27 cellular contexts compared by ENCODE assay signal in genomic region chr5:119048246-119048645, GRCh38.
"Had no signal": no experiment of that assay in that cellular context is flagged by ENCODE, and none has a peak within 500 bp of the region (broad histone marks: within the 10 kb centered on the region; RNA-seq: fewer than 3 reads in every experiment).

No MANE protein-coding gene starts in this region.

- H3K9me3 Mint-ChIP-seq: activated CD4-positive, alpha-beta memory T cell treated with anti-CD3 and anti-CD28 coated beads, Interleukin-2, amount 10 ng/mL, durations not matched to agents 7 days and 5 days; activated CD4-positive, alpha-beta T cell treated with anti-CD3 and anti-CD28 coated beads, Interleukin-2, amount 10 ng/mL, durations not matched to agents 7 days and 5 days; activated naive CD4-positive, alpha-beta T cell treated with anti-CD3 and anti-CD28 coated beads, Interleukin-2, amount 10 ng/mL, durations not matched to agents 7 days and 5 days; activated naive CD4-positive, alpha-beta T cell treated with anti-CD3 and anti-CD28 coated beads, Interleukin-2, amount 50 U/mL, for 72 hours; activated naive CD8-positive, alpha-beta T cell treated with anti-CD3 and anti-CD28 coated beads, Interleukin-2, amount 10 ng/mL, durations not matched to agents 7 days and 5 days; activated T-cell treated with anti-CD3 and anti-CD28 coated beads, Interleukin-2, amount 50 U/mL, for 24 hours; activated T-cell treated with anti-CD3 and anti-CD28 coated beads, Interleukin-2, amount 50 U/mL, for 72 hours; central memory CD8-positive, alpha-beta T cell; endodermal cell; WTC11 had no signal

- ATAC-seq: activated naive CD4-positive, alpha-beta T cell treated with anti-CD3 and anti-CD28 coated beads, Interleukin-2, amount 50 U/mL, for 72 hours; activated T-cell treated with anti-CD3 and anti-CD28 coated beads, Interleukin-2, amount 50 U/mL, for 72 hours; esophagus mucosa; T-helper 17 cell; WTC11 had no signal

- H3K4me1 Mint-ChIP-seq: activated CD4-positive, alpha-beta memory T cell treated with anti-CD3 and anti-CD28 coated beads, Interleukin-2, amount 10 ng/mL, durations not matched to agents 7 days and 5 days; activated CD4-positive, alpha-beta T cell treated with anti-CD3 and anti-CD28 coated beads, Interleukin-2, amount 10 ng/mL, durations not matched to agents 7 days and 5 days; activated naive CD4-positive, alpha-beta T cell treated with anti-CD3 and anti-CD28 coated beads, Interleukin-2, amount 10 ng/mL, durations not matched to agents 7 days and 5 days; central memory CD8-positive, alpha-beta T cell; T-helper 17 cell had no signal

- DNase-seq: activated CD4-positive, alpha-beta memory T cell treated with anti-CD3 and anti-CD28 coated beads, Interleukin-2, amount 10 ng/mL, durations not matched to agents 7 days and 5 days; activated CD4-positive, alpha-beta T cell treated with anti-CD3 and anti-CD28 coated beads for 1 hour; activated CD4-positive, alpha-beta T cell treated with anti-CD3 and anti-CD28 coated beads for 4 hours; activated CD4-positive, alpha-beta T cell treated with anti-CD3 and anti-CD28 coated beads, Interleukin-2, amount 10 ng/mL, durations not matched to agents 7 days and 5 days; activated CD4-positive, alpha-beta T cell treated with anti-CD3 and anti-CD28 coated beads, Interleukin-2, amount 50 U/mL, for 4 hours; activated CD8-positive, alpha-beta memory T cell treated with anti-CD3 and anti-CD28 coated beads, Interleukin-2, amount 50 U/mL, for 48 hours; activated gamma-delta T cell; activated naive CD4-positive, alpha-beta T cell; activated naive CD4-positive, alpha-beta T cell treated with anti-CD3 and anti-CD28 coated beads, Interleukin-2, amount 10 ng/mL, durations not matched to agents 7 days and 5 days; activated naive CD8-positive, alpha-beta T cell treated with anti-CD3 and anti-CD28 coated beads, Interleukin-2, amount 10 ng/mL, durations not matched to agents 7 days and 5 days; activated T-cell treated with anti-CD3 and anti-CD28 coated beads for 4 hours; activated T-cell treated with anti-CD3 and anti-CD28 coated beads, Interleukin-2, amount 50 U/mL, for 24 hours; activated T-cell treated with anti-CD3 and anti-CD28 coated beads, Interleukin-2, amount 50 U/mL, for 72 hours; amniotic stem cell; anterior cingulate cortex; brain microvascular endothelial cell; cortex of kidney; dermis blood vessel endothelial cell; effector CD8-positive, alpha-beta T cell; endodermal cell; foreskin fibroblast; T-helper 1 cell; T-helper 17 cell had no signal

- H3K27ac ChIP-seq: brain microvascular endothelial cell had no signal

- H3K27me3 Mint-ChIP-seq: activated T-cell treated with anti-CD3 and anti-CD28 coated beads, Interleukin-2, amount 50 U/mL, for 24 hours; central memory CD8-positive, alpha-beta T cell; T-helper 17 cell had no signal

- H3K27ac Mint-ChIP-seq: activated CD4-positive, alpha-beta memory T cell treated with anti-CD3 and anti-CD28 coated beads, Interleukin-2, amount 10 ng/mL, durations not matched to agents 7 days and 5 days; activated CD4-positive, alpha-beta T cell treated with anti-CD3 and anti-CD28 coated beads, Interleukin-2, amount 10 ng/mL, durations not matched to agents 7 days and 5 days; activated naive CD4-positive, alpha-beta T cell treated with anti-CD3 and anti-CD28 coated beads, Interleukin-2, amount 10 ng/mL, durations not matched to agents 7 days and 5 days; activated naive CD4-positive, alpha-beta T cell treated with anti-CD3 and anti-CD28 coated beads, Interleukin-2, amount 50 U/mL, for 72 hours; activated naive CD8-positive, alpha-beta T cell treated with anti-CD3 and anti-CD28 coated beads, Interleukin-2, amount 10 ng/mL, durations not matched to agents 7 days and 5 days; activated T-cell treated with anti-CD3 and anti-CD28 coated beads, Interleukin-2, amount 50 U/mL, for 24 hours; activated T-cell treated with anti-CD3 and anti-CD28 coated beads, Interleukin-2, amount 50 U/mL, for 72 hours; endodermal cell; T-helper 17 cell; WTC11 had no signal

- H3K36me3 Mint-ChIP-seq: activated naive CD4-positive, alpha-beta T cell treated with anti-CD3 and anti-CD28 coated beads, Interleukin-2, amount 10 ng/mL, durations not matched to agents 7 days and 5 days; activated naive CD4-positive, alpha-beta T cell treated with anti-CD3 and anti-CD28 coated beads, Interleukin-2, amount 50 U/mL, for 72 hours; activated naive CD8-positive, alpha-beta T cell treated with anti-CD3 and anti-CD28 coated beads, Interleukin-2, amount 10 ng/mL, durations not matched to agents 7 days and 5 days; WTC11 had no signal

- H3K36me3 ChIP-seq: brain microvascular endothelial cell had no signal

- H3K27me3 ChIP-seq: brain microvascular endothelial cell had no signal

- H3K4me3 Mint-ChIP-seq: activated CD4-positive, alpha-beta memory T cell treated with anti-CD3 and anti-CD28 coated beads, Interleukin-2, amount 10 ng/mL, durations not matched to agents 7 days and 5 days; activated CD4-positive, alpha-beta T cell treated with anti-CD3 and anti-CD28 coated beads, Interleukin-2, amount 10 ng/mL, durations not matched to agents 7 days and 5 days; activated naive CD4-positive, alpha-beta T cell treated with anti-CD3 and anti-CD28 coated beads, Interleukin-2, amount 10 ng/mL, durations not matched to agents 7 days and 5 days; activated naive CD8-positive, alpha-beta T cell treated with anti-CD3 and anti-CD28 coated beads, Interleukin-2, amount 10 ng/mL, durations not matched to agents 7 days and 5 days; activated T-cell treated with anti-CD3 and anti-CD28 coated beads, Interleukin-2, amount 50 U/mL, for 24 hours; activated T-cell treated with anti-CD3 and anti-CD28 coated beads, Interleukin-2, amount 50 U/mL, for 72 hours; central memory CD8-positive, alpha-beta T cell; endodermal cell; T-helper 17 cell; WTC11 had no signal
